In the genomic region with DNA sequence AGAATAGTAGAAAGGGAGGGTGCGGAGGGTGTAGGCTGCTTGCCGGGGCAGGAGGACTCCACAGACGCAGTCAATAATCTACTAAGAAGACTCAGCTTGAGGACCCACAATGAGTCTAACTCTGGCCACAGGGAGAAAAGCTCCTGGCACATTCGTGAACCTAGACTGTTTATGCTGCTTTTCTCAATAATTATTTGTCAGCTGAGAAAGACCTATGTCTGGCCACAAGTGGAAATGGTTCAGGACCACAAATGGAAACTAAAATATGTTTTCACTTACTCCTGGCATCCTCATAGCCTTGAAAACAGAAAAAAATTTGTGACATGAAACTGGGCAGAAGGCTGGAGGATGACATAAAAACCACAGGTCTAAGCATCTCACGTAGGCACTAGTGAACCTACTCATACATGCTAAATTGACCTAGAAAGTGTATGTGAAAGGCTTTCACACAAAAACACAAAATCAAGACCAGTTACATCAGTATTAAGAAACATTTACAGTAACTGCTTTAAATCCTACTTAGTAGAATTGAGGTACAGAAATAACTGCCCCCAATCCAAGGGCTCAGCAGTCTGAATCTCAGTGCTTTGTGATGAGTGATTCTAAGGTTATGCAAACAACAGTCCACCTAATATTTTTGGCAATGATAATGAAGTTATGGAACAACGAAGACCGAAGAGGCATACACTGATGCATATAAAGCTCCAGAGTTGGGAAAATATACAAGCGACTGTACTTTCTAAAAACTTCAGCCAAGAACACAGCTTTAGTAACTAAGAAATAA, we compare ENCODE assay signal across 8 cellular contexts.
A peak's percentile ranks its signal among the peaks of the same experiment; 100 is the strongest.
DNase-seq lines count a peak whose midpoint lies in the region; ATAC-seq, FAIRE-seq and TF ChIP-seq lines count a peak whose summit lies in the region.
"Had no signal": no experiment of that assay in that cellular context is flagged by ENCODE, and none has a peak within 500 bp of the region (broad histone marks: within the 10 kb centered on the region; RNA-seq: fewer than 3 reads in every experiment).

No MANE protein-coding gene starts in this region.

- peak overlapping the region in 1 of 2 donors; percentile 3 for H3K9ac ChIP-seq in kidney (ENCODE audit: low read length in 2 of 2)

- no peaks in the 10 kb centered on the region for H3K36me3 ChIP-seq in kidney (ENCODE audit: control insufficient read depth in 1 of 2, insufficient read depth in 2 of 2, low read length in 2 of 2)

- no peak for FAIRE-seq in kidney (lab: Jason Lieb, UNC)

- H3K27ac ChIP-seq in kidney (ENCODE audit: low read depth in 2 of 2, low read length in 2 of 2) (peak overlapping the region in 1 of 2 donors; percentile 9), RWPE1 (no peak overlapping the region)
- H3K27ac ChIP-seq: SK-N-MC had no signal

- intact Hi-C loops in activated T-helper 1 cell treated with anti-CD3 and anti-CD28 coated beads, Interleukin-12 subunit alpha, Interleukin-12 subunit beta, Interleukin-2, Interleukin-4 antibody, amounts not matched to agents 30 ng/mL and 10 ng/mL and 1 ng/mL, durations not matched to agents 14 hours and 24 hours and 36 hours (cut with micrococcal nuclease) = loop anchor here (1.0 to 2.0 kb wide), 8 partner anchors 19 to 83 kb away; no protein-coding TSS in a partner anchor
- intact Hi-C loops in kidney (cut with DNase I) = no loop called here

- POLR2A ChIA-PET in RWPE1 (lab: Yijun Ruan, JAX; ENCODE audit: low non-redundant PET) = no interaction called here

- H3K4me1 Mint-ChIP-seq in activated T-helper 1 cell treated with anti-CD3 and anti-CD28 coated beads, Interleukin-12 subunit alpha, Interleukin-12 subunit beta, Interleukin-2, Interleukin-4 antibody, amounts not matched to agents 30 ng/mL and 10 ng/mL and 1 ng/mL, durations not matched to agents 14 hours and 24 hours and 36 hours (ENCODE audit: low read depth) = peaks cover 60% of the 10 kb centered on the region
- peaks cover 15% of the 10 kb centered on the region for H3K4me1 Mint-ChIP-seq in osteocyte (ENCODE audit: unreplicated experiment)

- peak; percentile 83 for ATAC-seq in GM19023 (IDR thresholded peaks at IDR 0.05; ENCODE audit: unreplicated experiment)
- ATAC-seq in HG02938 (IDR thresholded peaks at IDR 0.05; ENCODE audit: unreplicated experiment) = peak; percentile 78

- TF ChIP-seq CTCF in osteocyte (IDR thresholded peaks at IDR 0.05) (no peak), kidney (IDR thresholded peaks at IDR 0.05; ENCODE audit: borderline replicate concordance, extremely low read depth, insufficient read depth) (no peak), RWPE1 (conservative IDR thresholded peaks at IDR 0.05; ENCODE audit: low read depth) (no peak)

- H3K27me3 Mint-ChIP-seq in activated T-helper 1 cell treated with anti-CD3 and anti-CD28 coated beads, Interleukin-12 subunit alpha, Interleukin-12 subunit beta, Interleukin-2, Interleukin-4 antibody, amounts not matched to agents 30 ng/mL and 10 ng/mL and 1 ng/mL, durations not matched to agents 14 hours and 24 hours and 36 hours (ENCODE audit: insufficient read depth) = no peaks in the 10 kb centered on the region
- H3K27me3 Mint-ChIP-seq in osteocyte (ENCODE audit: unreplicated experiment) = no peaks in the 10 kb centered on the region

- H3K4me1 ChIP-seq in kidney (ENCODE audit: control insufficient read depth in 1 of 2, insufficient read depth in 1 of 2, low read depth in 1 of 2, low read length in 2 of 2) = peaks cover 17 to 27% of the 10 kb centered on the region in 2 donors

- H3K36me3 Mint-ChIP-seq in activated T-helper 1 cell treated with anti-CD3 and anti-CD28 coated beads, Interleukin-12 subunit alpha, Interleukin-12 subunit beta, Interleukin-2, Interleukin-4 antibody, amounts not matched to agents 30 ng/mL and 10 ng/mL and 1 ng/mL, durations not matched to agents 14 hours and 24 hours and 36 hours (ENCODE audit: low read depth) = peaks cover 11% of the 10 kb centered on the region
- no peaks in the 10 kb centered on the region for H3K36me3 Mint-ChIP-seq in osteocyte (ENCODE audit: unreplicated experiment)

- peak overlapping the region in 1 of 2 donors; percentile 15 for H3K4me3 ChIP-seq in kidney (ENCODE audit: low read length in 2 of 2)
- H3K4me3 ChIP-seq: SK-N-MC had no signal

- no peak for DNase-seq in activated T-helper 1 cell treated with anti-CD3 and anti-CD28 coated beads, Interleukin-12 subunit alpha, Interleukin-12 subunit beta, Interleukin-2, Interleukin-4 antibody, amounts not matched to agents 30 ng/mL and 10 ng/mL and 1 ng/mL, durations not matched to agents 14 hours and 24 hours and 36 hours (ENCODE audit: low spot score)
- DNase-seq in osteocyte (ENCODE audit: extremely low spot score, unreplicated experiment) = peak; percentile 15
- no peak for DNase-seq in AG08396 (ENCODE audit: low spot score)
- no peak for DNase-seq in kidney
- no peak for DNase-seq in RWPE1 (ENCODE audit: low spot score)

- peak overlapping the region; percentile 80 for H3K27ac Mint-ChIP-seq in activated T-helper 1 cell treated with anti-CD3 and anti-CD28 coated beads, Interleukin-12 subunit alpha, Interleukin-12 subunit beta, Interleukin-2, Interleukin-4 antibody, amounts not matched to agents 30 ng/mL and 10 ng/mL and 1 ng/mL, durations not matched to agents 14 hours and 24 hours and 36 hours
- H3K27ac Mint-ChIP-seq in osteocyte (ENCODE audit: unreplicated experiment) = no peak overlapping the region

- CTCF ChIA-PET in RWPE1 (lab: Yijun Ruan, JAX) = no interaction called here

- no peaks in the 10 kb centered on the region for H3K9me3 ChIP-seq in kidney (ENCODE audit: control insufficient read depth in 1 of 2, low read length in 2 of 2)

- peak overlapping the region; percentile 1 for H3K4me3 Mint-ChIP-seq in activated T-helper 1 cell treated with anti-CD3 and anti-CD28 coated beads, Interleukin-12 subunit alpha, Interleukin-12 subunit beta, Interleukin-2, Interleukin-4 antibody, amounts not matched to agents 30 ng/mL and 10 ng/mL and 1 ng/mL, durations not matched to agents 14 hours and 24 hours and 36 hours
- H3K4me3 Mint-ChIP-seq in osteocyte (ENCODE audit: unreplicated experiment) = no peak overlapping the region

- no peaks in the 10 kb centered on the region for H3K9me3 Mint-ChIP-seq in activated T-helper 1 cell treated with anti-CD3 and anti-CD28 coated beads, Interleukin-12 subunit alpha, Interleukin-12 subunit beta, Interleukin-2, Interleukin-4 antibody, amounts not matched to agents 30 ng/mL and 10 ng/mL and 1 ng/mL, durations not matched to agents 14 hours and 24 hours and 36 hours
- H3K9me3 Mint-ChIP-seq in osteocyte (ENCODE audit: unreplicated experiment) = no peaks in the 10 kb centered on the region
